ENCODE assay signal across 8 cellular contexts in genomic region chr3:153130312-153130977, GRCh38. TPM values are rescaled to one million over a fixed set of nuclear protein-coding genes. Genes with fewer than 3 reads are reported as not detected.
DNase-seq lines count a peak whose midpoint lies in the region; ATAC-seq and TF ChIP-seq lines count a peak whose summit lies in the region.

No MANE protein-coding gene starts in this region.

- H3K27ac Mint-ChIP-seq in endothelial cell (ENCODE audit: unreplicated experiment) = no peak overlapping the region

- WGBS in ovary, 3 donors = 83 to 86% (median 84%) methylated on average over 2 of the region's 2 CpGs

- TF ChIP-seq EP300 in ovary (IDR thresholded peaks at IDR 0.05) = no peak

- DNase-seq in Caki2 (ENCODE audit: low read depth) (peak; percentile 85), HPDE6-E6E7 (ENCODE audit: extremely low spot score) (peak; percentile 38), ovary (no peak), NCI-H146 treated with DMSO at 0.1 percent for 48 hours (lab: John Stamatoyannopoulos, UW; ENCODE audit: unreplicated experiment) (no peak), NCI-H1092 treated with DMSO at 0.1 percent for 48 hours (lab: John Stamatoyannopoulos, UW) (no peak), endothelial cell (ENCODE audit: low spot score) (no peak)

- no peaks in the 10 kb centered on the region for H3K9me3 ChIP-seq in ovary

- H3K4me1 ChIP-seq in ovary (ENCODE audit: insufficient read depth) = no peaks in the 10 kb centered on the region

- ATAC-seq in GM21528 (IDR thresholded peaks at IDR 0.05; ENCODE audit: low FRiP score, unreplicated experiment) (peak; percentile 97), esophagus mucosa (peak; percentile 55)

- peaks cover 5% of the 10 kb centered on the region for H3K4me1 Mint-ChIP-seq in endothelial cell (ENCODE audit: unreplicated experiment)

- intact Hi-C loops in ovary (cut with DNase I) = no loop called here

- H3K4me3 ChIP-seq in ovary = no peak overlapping the region

- in situ Hi-C loops in Caki2 (cut with HindIII; ENCODE audit: low pct_unique_long_range_greater_than_20kb, low sequenced_read_pairs) = no loop called here

- no peaks in the 10 kb centered on the region for H3K27me3 Mint-ChIP-seq in endothelial cell (ENCODE audit: unreplicated experiment)

- TF ChIP-seq POLR2A in ovary (IDR thresholded peaks at IDR 0.05) = no peak

- H3K36me3 ChIP-seq in ovary = no peaks in the 10 kb centered on the region

- no peak overlapping the region for H3K4me3 Mint-ChIP-seq in endothelial cell (ENCODE audit: unreplicated experiment)

- H3K36me3 Mint-ChIP-seq in endothelial cell (ENCODE audit: low read depth, unreplicated experiment) = no peaks in the 10 kb centered on the region

- no peaks in the 10 kb centered on the region for H3K9me3 Mint-ChIP-seq in endothelial cell (ENCODE audit: unreplicated experiment)

- H3K27me3 ChIP-seq in ovary = no peaks in the 10 kb centered on the region

- H3K27ac ChIP-seq in ovary = no peak overlapping the region

- no peak for TF ChIP-seq CTCF in ovary (IDR thresholded peaks at IDR 0.05)
- TF ChIP-seq CTCF in endothelial cell (IDR thresholded peaks at IDR 0.05; ENCODE audit: unreplicated experiment) = no peak

RNA-seq across cellular contexts. Expression of gene RAP2B, which starts 31.6 kb away (rescaled TPM):
- 29.6 and 34.4 TPM in 2 replicates for total RNA-seq in Caki2 (2014; rRNA removed; shearing (Covaris generic); ENCODE audit: low replicate concordance)
- total RNA-seq in esophagus mucosa = 28.8 TPM
- 10 to 100 TPM in 4 of 7 donors, 1 to 10 TPM in 3; 6.4 to 14.1 (median 11.5) TPM for total RNA-seq in ovary
- 1 to 10 TPM; 5.5 to 5.9 TPM for polyA plus RNA-seq in ovary
- total RNA-seq in endothelial cell (ENCODE audit: unreplicated experiment) = 33.7 TPM

Comparison
In these comparisons a context has a peak if more than half of its experiments do, and no peak if none do; other contexts are left out.
1. DNase-seq: peak in Caki2 (single experiment) and HPDE6-E6E7 (single experiment); none in ovary (0 of 5), NCI-H146 treated with DMSO at 0.1 percent for 48 hours (single experiment), NCI-H1092 treated with DMSO at 0.1 percent for 48 hours (single experiment) and endothelial cell (single experiment).